ENCODE assay signal across 1 cellular context in genomic region chr14:35121887-35122695, GRCh38.
TF ChIP-seq lines count a peak whose summit lies in the region.

TSS of gene PPP2R3C (minus strand) at chr14:35121990. CDS start at chr14:35121959, 31 bp downstream.
TSS of gene PRORP (plus strand) at chr14:35122552. CDS start at chr14:35123246, 694 bp downstream.

TF ChIP-seq in K562, 482 proteins besides CTCF, POLR2A, EP300 and RAD21 (continued from another document and continues in another):
- no peak; the same call in 1 of the 2 replicates for TF ChIP-seq PKNOX1 (IDR thresholded peaks at IDR 0.05)
- TF ChIP-seq ELK1 (CRISPR knock-in tag; IDR thresholded peaks at IDR 0.05) = no peak
- TF ChIP-seq SAP30 (IDR thresholded peaks at IDR 0.05; ENCODE audit: borderline replicate concordance, insufficient read depth, low read depth, low read length, poor library complexity, severe bottlenecking) = peak; percentile 8
- TF ChIP-seq TAF7 (tag; IDR thresholded peaks at IDR 0.05) = no peak; the same call in 1 of the 2 replicates
- no peak for TF ChIP-seq POLR2AphosphoS2 (IDR thresholded peaks at IDR 0.05; ENCODE audit: low read length)
- TF ChIP-seq ZHX1 (conservative IDR thresholded peaks at IDR 0.05; ENCODE audit: low read length) = peak; percentile 80
- no peak for TF ChIP-seq NCOR1 (IDR thresholded peaks at IDR 0.05)
- TF ChIP-seq ZNF785 (CRISPR knock-in tag; IDR thresholded peaks at IDR 0.05) = no peak
- no peak for TF ChIP-seq TEAD4 (IDR thresholded peaks at IDR 0.05; ENCODE audit: low read length)
- no peak for TF ChIP-seq TEAD4 (CRISPR knock-in tag; IDR thresholded peaks at IDR 0.05; ENCODE audit: borderline replicate concordance)
- no peak for TF ChIP-seq PHTF2 (CRISPR knock-in tag; IDR thresholded peaks at IDR 0.05)
- no peak for TF ChIP-seq MEF2A (IDR thresholded peaks at IDR 0.05; ENCODE audit: control insufficient read depth, low read depth, low read length)
- no peak for TF ChIP-seq RBM22 (IDR thresholded peaks at IDR 0.05; ENCODE audit: low read depth, low read length, poor library complexity, severe bottlenecking)
- TF ChIP-seq ELF1 (tag; IDR thresholded peaks at IDR 0.05) = peak; percentile 97
- TF ChIP-seq PML (IDR thresholded peaks at IDR 0.05; ENCODE audit: low read length) = no peak
- TF ChIP-seq BRF2 (IDR thresholded peaks at IDR 0.05; ENCODE audit: borderline replicate concordance, insufficient read depth, insufficient read length) = no peak
- TF ChIP-seq BRD4 (IDR thresholded peaks at IDR 0.05) = peak; percentile 73
- TF ChIP-seq E2F1 (CRISPR knock-in tag; IDR thresholded peaks at IDR 0.05) = peak; percentile 78; the same call in 1 of the 2 replicates
- no peak for TF ChIP-seq HNRNPUL1 (IDR thresholded peaks at IDR 0.05; ENCODE audit: low read length)
- no peak for TF ChIP-seq ZNF408 (CRISPR knock-in tag; IDR thresholded peaks at IDR 0.05; ENCODE audit: low read depth)
- TF ChIP-seq RERE (CRISPR knock-in tag; IDR thresholded peaks at IDR 0.05; ENCODE audit: borderline replicate concordance) = no peak
- TF ChIP-seq RBM17 (IDR thresholded peaks at IDR 0.05; ENCODE audit: borderline replicate concordance, low read depth, low read length) = no peak
- no peak for TF ChIP-seq PRMT5 (CRISPR knock-in tag; IDR thresholded peaks at IDR 0.05)
- no peak for TF ChIP-seq ATF6 (CRISPR knock-in tag; IDR thresholded peaks at IDR 0.05)
- TF ChIP-seq ETS1 (conservative IDR thresholded peaks at IDR 0.05; ENCODE audit: control insufficient read depth, low read depth, low read length) = peak; percentile 88
- peak; percentile 50 for TF ChIP-seq TAF1 (IDR thresholded peaks at IDR 0.05; ENCODE audit: control insufficient read depth, extremely low read depth, insufficient read depth, low read length, severe bottlenecking)
- peak in 1 of 2 experiments; percentile 24; a peak in 1 of 4 replicates for TF ChIP-seq ARNT (IDR thresholded peaks at IDR 0.05)
- no peak for TF ChIP-seq KDM2B (CRISPR knock-in tag; IDR thresholded peaks at IDR 0.05)
- peak; percentile 97 for TF ChIP-seq USF1 (CRISPR knock-in tag; IDR thresholded peaks at IDR 0.05)
- no peak for TF ChIP-seq HDAC8 (tag; IDR thresholded peaks at IDR 0.05)
